ENCODE assay signal across 22 cellular contexts in genomic region chr6:16496210-16496609, GRCh38.
DNase-seq lines count a peak whose midpoint lies in the region; ATAC-seq, FAIRE-seq and TF ChIP-seq lines count a peak whose summit lies in the region.
"Had no signal": no experiment of that assay in that cellular context is flagged by ENCODE, and none has a peak within 500 bp of the region (broad histone marks: within the 10 kb centered on the region; RNA-seq: fewer than 3 reads in every experiment).

No MANE protein-coding gene starts in this region.

- FAIRE-seq in GM19239 (lab: Jason Lieb, UNC): peak; percentile 71

- WGBS in mesenchymal stem cell: 78% methylated on average over 5 of the region's 5 CpGs

- H3K27me3 ChIP-seq in CD4-positive, CD25-positive, alpha-beta regulatory T cell (ENCODE audit: control insufficient read depth, insufficient read depth, low read length): no peaks in the 10 kb centered on the region
- no peaks in the 10 kb centered on the region for H3K27me3 ChIP-seq in mesenchymal stem cell (ENCODE audit: control insufficient read depth in 1 of 2, insufficient read depth in 1 of 2, low read length in 2 of 2)
- H3K27me3 ChIP-seq: dorsolateral prefrontal cortex, esophagus muscularis mucosa, left lung, MG63, ovary, vagina had no signal

- no peaks in the 10 kb centered on the region for H3K9me3 ChIP-seq in CD4-positive, CD25-positive, alpha-beta regulatory T cell (ENCODE audit: control insufficient read depth in 2 of 2, low read length in 2 of 2)
- no peaks in the 10 kb centered on the region for H3K9me3 ChIP-seq in mesenchymal stem cell (ENCODE audit: control insufficient read depth, low read length)
- H3K9me3 ChIP-seq: esophagus muscularis mucosa, left lung, MG63, ovary, vagina had no signal

- peaks cover 5 to 53% (median 43%) of the 10 kb centered on the region in 4 donors for H3K4me1 Mint-ChIP-seq in CD4-positive, CD25-positive, alpha-beta regulatory T cell
- H3K4me1 Mint-ChIP-seq in activated T-helper 17 cell treated with anti-CD3 and anti-CD28 coated beads, Interleukin-2, amount 50 U/mL, for 72 hours: peaks cover 36% of the 10 kb centered on the region

- H3K27ac ChIP-seq in CD4-positive, CD25-positive, alpha-beta regulatory T cell (ENCODE audit: insufficient read depth, low read length, poor library complexity, severe bottlenecking): no peak overlapping the region
- no peak overlapping the region for H3K27ac ChIP-seq in mesenchymal stem cell (ENCODE audit: low read length, poor library complexity, severe bottlenecking)
- H3K27ac ChIP-seq: esophagus muscularis mucosa, left lung, ovary, vagina had no signal

- H3K14ac ChIP-seq in mesenchymal stem cell (ENCODE audit: low read length in 2 of 2): no peak overlapping the region

- no peak overlapping the region for H2AK5ac ChIP-seq in mesenchymal stem cell (ENCODE audit: low read length, severe bottlenecking)

- no peak overlapping the region for H4K91ac ChIP-seq in mesenchymal stem cell (ENCODE audit: low read length)

- H3K23ac ChIP-seq in mesenchymal stem cell (ENCODE audit: low read length in 2 of 2): no peak overlapping the region

- no peak overlapping the region for H3K4me2 ChIP-seq in mesenchymal stem cell (ENCODE audit: low read length, poor library complexity, severe bottlenecking)

- peaks cover 16% of the 10 kb centered on the region for H3K4me1 ChIP-seq in CD4-positive, CD25-positive, alpha-beta regulatory T cell (ENCODE audit: control insufficient read depth, insufficient read depth, low read length, poor library complexity, severe bottlenecking)
- H3K4me1 ChIP-seq in mesenchymal stem cell (ENCODE audit: control insufficient read depth, insufficient read depth, low read depth, low read length): peaks cover 2% of the 10 kb centered on the region

- H2BK5ac ChIP-seq in mesenchymal stem cell (ENCODE audit: low read depth, low read length, poor library complexity, severe bottlenecking): no peak overlapping the region

- H3K27ac Mint-ChIP-seq in CD4-positive, CD25-positive, alpha-beta regulatory T cell: peak overlapping the region in 2 of 3 donors; percentile 4 to 69
- peak overlapping the region; percentile 68 for H3K27ac Mint-ChIP-seq in activated T-helper 17 cell treated with anti-CD3 and anti-CD28 coated beads, Interleukin-2, amount 50 U/mL, for 72 hours
- H3K27ac Mint-ChIP-seq: activated CD4-positive, alpha-beta memory T cell treated with anti-CD3 and anti-CD28 coated beads for 36 hours; activated naive CD4-positive, alpha-beta T cell treated with anti-CD3 and anti-CD28 coated beads, Interleukin-2, amount 50 U/mL, for 72 hours; activated T-cell treated with anti-CD3 and anti-CD28 coated beads, Interleukin-2, amount 50 U/mL, for 24 hours had no signal

- no peak overlapping the region for H2BK120ac ChIP-seq in mesenchymal stem cell (ENCODE audit: low read depth, low read length)

- DNase-seq in CD4-positive, CD25-positive, alpha-beta regulatory T cell: peak in 1 of 3 donors; percentile 59
- DNase-seq in GM19239 (ENCODE audit: insufficient read length, low spot score): no peak
- no peak for DNase-seq in mesenchymal stem cell
- DNase-seq in GM13976 (ENCODE audit: low spot score): no peak
- no peak for DNase-seq in stimulated activated CD4-positive, alpha-beta T cell treated with anti-CD3 and anti-CD28 coated beads, Interleukin-4, amount 100 ng/mL, for 1 hour
- DNase-seq in NCI-H2227 treated with DMSO at 0.1 percent for 48 hours (lab: John Stamatoyannopoulos, UW): no peak
- DNase-seq: activated CD4-positive, alpha-beta memory T cell treated with anti-CD3 and anti-CD28 coated beads for 36 hours; activated T-cell treated with anti-CD3 and anti-CD28 coated beads, Interleukin-2, amount 50 U/mL, for 24 hours; COR-L47; dorsolateral prefrontal cortex; GDM1; left lung; MG63; NCI-H1694; ovary; stimulated activated CD4-positive, alpha-beta T cell treated with anti-CD3 and anti-CD28 coated beads, Interleukin-2, amount 100 ng/mL, for 24 hours; substantia nigra had no signal

- no peak overlapping the region for H3K9ac ChIP-seq in mesenchymal stem cell (ENCODE audit: low read length)

- peaks cover 25% of the 10 kb centered on the region for H3K36me3 Mint-ChIP-seq in CD4-positive, CD25-positive, alpha-beta regulatory T cell
- peaks cover 12% of the 10 kb centered on the region for H3K36me3 Mint-ChIP-seq in activated T-helper 17 cell treated with anti-CD3 and anti-CD28 coated beads, Interleukin-2, amount 50 U/mL, for 72 hours (ENCODE audit: low read depth)

- H3K18ac ChIP-seq in mesenchymal stem cell (ENCODE audit: low read depth in 1 of 2, low read length in 2 of 2): no peak overlapping the region

- TF ChIP-seq CTCF in GM13976 (IDR thresholded peaks at IDR 0.05; ENCODE audit: borderline replicate concordance, control extremely low read depth, extremely low read depth, insufficient read depth, missing control alignments): no peak

- H4K8ac ChIP-seq in mesenchymal stem cell (ENCODE audit: low read length): peak overlapping the region; percentile 39

- H2BK15ac ChIP-seq in mesenchymal stem cell (ENCODE audit: low read depth, poor library complexity, severe bottlenecking): no peak overlapping the region

- H3K79me1 ChIP-seq in mesenchymal stem cell (replicated peaks; ENCODE audit: low read length, poor library complexity, severe bottlenecking): peaks cover 9% of the 10 kb centered on the region

- H3K4me3 ChIP-seq in CD4-positive, CD25-positive, alpha-beta regulatory T cell (ENCODE audit: low read depth, low read length): no peak overlapping the region
- H3K4me3 ChIP-seq in mesenchymal stem cell (ENCODE audit: insufficient read depth in 1 of 2, low read depth in 1 of 2, low read length in 2 of 2): no peak overlapping the region
- H3K4me3 ChIP-seq: esophagus muscularis mucosa, left lung, MG63, ovary, vagina had no signal

- no peaks in the 10 kb centered on the region for H3K27me3 Mint-ChIP-seq in CD4-positive, CD25-positive, alpha-beta regulatory T cell
- no peaks in the 10 kb centered on the region for H3K27me3 Mint-ChIP-seq in activated T-helper 17 cell treated with anti-CD3 and anti-CD28 coated beads, Interleukin-2, amount 50 U/mL, for 72 hours
- H3K27me3 Mint-ChIP-seq: activated CD4-positive, alpha-beta memory T cell treated with anti-CD3 and anti-CD28 coated beads for 36 hours; activated T-cell treated with anti-CD3 and anti-CD28 coated beads, Interleukin-2, amount 50 U/mL, for 24 hours had no signal

- in situ Hi-C loops in GM13976 (cut with MboI; ENCODE audit: low sequenced_read_pairs, unreplicated experiment): no loop called here

- ATAC-seq in CD4-positive, CD25-positive, alpha-beta regulatory T cell (ENCODE audit: low read depth in 2 of 2): peak; percentile 50 to 64
- no peak for ATAC-seq in activated T-helper 17 cell treated with anti-CD3 and anti-CD28 coated beads, Interleukin-2, amount 50 U/mL, for 72 hours (replicated peaks)
- no peak for ATAC-seq in GM18519 (IDR thresholded peaks at IDR 0.05; ENCODE audit: low FRiP score, unreplicated experiment)
- ATAC-seq: activated naive CD4-positive, alpha-beta T cell treated with anti-CD3 and anti-CD28 coated beads, Interleukin-2, amount 50 U/mL, for 72 hours; left lung had no signal

- peak overlapping the region in 1 of 4 donors; percentile 28 for H3K4me3 Mint-ChIP-seq in CD4-positive, CD25-positive, alpha-beta regulatory T cell
- peak overlapping the region; percentile 20 for H3K4me3 Mint-ChIP-seq in activated T-helper 17 cell treated with anti-CD3 and anti-CD28 coated beads, Interleukin-2, amount 50 U/mL, for 72 hours
- H3K4me3 Mint-ChIP-seq: activated CD4-positive, alpha-beta memory T cell treated with anti-CD3 and anti-CD28 coated beads for 36 hours; activated T-cell treated with anti-CD3 and anti-CD28 coated beads, Interleukin-2, amount 50 U/mL, for 24 hours had no signal

- H2BK12ac ChIP-seq in mesenchymal stem cell (ENCODE audit: low read length in 2 of 2): no peak overlapping the region

- no peak overlapping the region for H3K4ac ChIP-seq in mesenchymal stem cell (ENCODE audit: low read depth in 1 of 2, low read length in 2 of 2)

- H3K9me3 Mint-ChIP-seq in CD4-positive, CD25-positive, alpha-beta regulatory T cell: peaks cover 0 to 7% (median 0%) of the 10 kb centered on the region in 7 donors
- no peaks in the 10 kb centered on the region for H3K9me3 Mint-ChIP-seq in activated T-helper 17 cell treated with anti-CD3 and anti-CD28 coated beads, Interleukin-2, amount 50 U/mL, for 72 hours
- H3K9me3 Mint-ChIP-seq: activated naive CD4-positive, alpha-beta T cell treated with anti-CD3 and anti-CD28 coated beads, Interleukin-2, amount 50 U/mL, for 72 hours had no signal

- no peak overlapping the region for H2AFZ ChIP-seq in mesenchymal stem cell (ENCODE audit: low read depth, low read length)

- peaks cover 5% of the 10 kb centered on the region for H3K36me3 ChIP-seq in CD4-positive, CD25-positive, alpha-beta regulatory T cell (ENCODE audit: control insufficient read depth, insufficient read depth, low read length)
- no peaks in the 10 kb centered on the region for H3K36me3 ChIP-seq in mesenchymal stem cell (ENCODE audit: control insufficient read depth in 1 of 2, insufficient read depth in 2 of 2, low read depth in 1 of 2, low read length in 2 of 2)
- H3K36me3 ChIP-seq: esophagus muscularis mucosa, left lung, MG63, ovary, vagina had no signal

Comparison
In these comparisons a context has a peak if more than half of its experiments do, and no peak if none do; other contexts are left out.
1. ATAC-seq: peak in CD4-positive, CD25-positive, alpha-beta regulatory T cell (2 of 2); none in activated T-helper 17 cell treated with anti-CD3 and anti-CD28 coated beads, Interleukin-2, amount 50 U/mL, for 72 hours (single experiment) and GM18519 (single experiment).